In the genomic region with DNA sequence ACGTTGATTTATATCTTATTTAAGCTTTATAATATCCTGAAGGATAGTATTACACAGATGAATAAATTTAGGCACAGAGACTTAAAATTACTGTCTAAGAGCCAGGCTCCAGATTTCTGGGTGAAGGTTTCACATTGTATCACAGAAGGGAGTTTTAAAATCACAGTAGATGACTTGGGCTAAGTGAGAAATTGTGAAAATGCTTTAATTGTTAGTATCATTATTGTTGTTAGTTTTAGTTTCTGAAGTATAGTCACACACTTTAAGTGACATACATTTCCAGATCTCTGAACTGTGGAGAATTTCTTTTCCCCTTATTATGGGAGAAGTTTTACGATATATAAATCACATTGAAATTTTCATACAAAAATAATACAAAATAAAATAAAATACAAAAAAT, we compare ENCODE assay signal across 16 cellular contexts.
A peak's percentile ranks its signal among the peaks of the same experiment; 100 is the strongest.
DNase-seq lines count a peak whose midpoint lies in the region; ATAC-seq, FAIRE-seq and TF ChIP-seq lines count a peak whose summit lies in the region.
"Had no signal": no experiment of that assay in that cellular context is flagged by ENCODE, and none has a peak within 500 bp of the region (broad histone marks: within the 10 kb centered on the region; RNA-seq: fewer than 3 reads in every experiment).

No MANE protein-coding gene starts in this region.

- no peak for FAIRE-seq in endothelial cell of umbilical vein (lab: Jason Lieb, UNC)

- TF ChIP-seq CTCF in endothelial cell of umbilical vein (IDR thresholded peaks at IDR 0.05; ENCODE audit: extremely low read depth in 1 of 2, insufficient read depth in 1 of 2, low read depth in 1 of 2, low read length in 2 of 2) (no peak), osteocyte (IDR thresholded peaks at IDR 0.05) (no peak), testis (IDR thresholded peaks at IDR 0.05) (no peak)

- POLR2A ChIA-PET in endothelial cell of umbilical vein (lab: Charles Lee), result interaction anchor here (0.6 to 1.4 kb wide), 2 partner anchors 23 to 80 kb away, joined by 3 to 6 read pairs; no protein-coding TSS in a partner anchor

- no peaks in the 10 kb centered on the region for H3K36me3 Mint-ChIP-seq in activated T-cell treated with anti-CD3 and anti-CD28 coated beads, Interleukin-2, amount 50 U/mL, for 4 hours (ENCODE audit: insufficient read depth)
- no peaks in the 10 kb centered on the region for H3K36me3 Mint-ChIP-seq in osteocyte (ENCODE audit: unreplicated experiment)
- no peaks in the 10 kb centered on the region for H3K36me3 Mint-ChIP-seq in activated naive CD8-positive, alpha-beta T cell treated with anti-CD3 and anti-CD28 coated beads for 36 hours

- WGBS in testis, 2 donors, result 81 to 97% methylated on average over 2 of the region's 2 CpGs

- H3K4me3 ChIP-seq in endothelial cell of umbilical vein (replicated peaks in 1 of 3; ENCODE audit: insufficient read depth in 1 of 3, low read depth in 1 of 3, low read length in 3 of 3) (no peak overlapping the region), testis (no peak overlapping the region)

- dilution Hi-C loops in endothelial cell of umbilical vein (cut with MboI; ENCODE audit: extremely low pct_ligation_motif_present, low sequenced_read_pairs), result no loop called here

- peak overlapping the region; percentile 22 for H3K4me2 ChIP-seq in endothelial cell of umbilical vein (ENCODE audit: insufficient read depth, low read length)

- ATAC-seq in activated T-cell treated with anti-CD3 and anti-CD28 coated beads, Interleukin-2, amount 50 U/mL, for 4 hours, result peak; percentile 11 to 38
- no peak for ATAC-seq in HG02840 (IDR thresholded peaks at IDR 0.05; ENCODE audit: low FRiP score, unreplicated experiment)
- ATAC-seq: stimulated activated naive CD8-positive, alpha-beta T cell treated with anti-CD3 and anti-CD28 coated beads, Interleukin-15, Interleukin-2, amounts not matched to agents 100 U/mL and 50 U/mL, for 24 hours had no signal

- H3K27me3 ChIP-seq in endothelial cell of umbilical vein (ENCODE audit: control insufficient read depth in 2 of 2, insufficient read depth in 2 of 2, low read length in 2 of 2) (no peaks in the 10 kb centered on the region), testis (no peaks in the 10 kb centered on the region)

- H3K4me1 Mint-ChIP-seq in activated T-cell treated with anti-CD3 and anti-CD28 coated beads, Interleukin-2, amount 50 U/mL, for 4 hours (ENCODE audit: low read depth), result peaks cover 8% of the 10 kb centered on the region
- H3K4me1 Mint-ChIP-seq in osteocyte (ENCODE audit: unreplicated experiment), result peaks cover 31% of the 10 kb centered on the region
- H3K4me1 Mint-ChIP-seq in activated naive CD8-positive, alpha-beta T cell treated with anti-CD3 and anti-CD28 coated beads for 36 hours, result peaks cover 15% of the 10 kb centered on the region

- no peak for DNase-seq in activated T-cell treated with anti-CD3 and anti-CD28 coated beads, Interleukin-2, amount 50 U/mL, for 4 hours
- no peak for DNase-seq in activated T-cell treated with anti-CD3 and anti-CD28 coated beads, Interleukin-2, amount 50 U/mL, for 1 hour
- DNase-seq in endothelial cell of umbilical vein (ENCODE audit: low read depth, low spot score), result no peak
- DNase-seq in osteocyte (ENCODE audit: extremely low spot score, unreplicated experiment), result no peak
- DNase-seq in G401 (ENCODE audit: low spot score), result no peak
- no peak for DNase-seq in testis
- no peak for DNase-seq in activated naive CD8-positive, alpha-beta T cell treated with anti-CD3 and anti-CD28 coated beads for 36 hours
- DNase-seq: 8988T; activated CD4-positive, CD25-positive, alpha-beta regulatory T cell treated with anti-CD3 and anti-CD28 coated beads, Interleukin-2, amount 50 U/mL, for 72 hours; activated gamma-delta T cell; hippocampal formation; NCI-H146; stimulated activated CD4-positive, alpha-beta T cell treated with anti-CD3 and anti-CD28 coated beads, Interleukin-15, amount 100 ng/mL, for 24 hours; stimulated activated naive CD8-positive, alpha-beta T cell treated with anti-CD3 and anti-CD28 coated beads, Interleukin-15, Interleukin-2, amounts not matched to agents 100 U/mL and 50 U/mL, for 24 hours; T1000 had no signal

- no peak for TF ChIP-seq POLR2A in endothelial cell of umbilical vein (IDR thresholded peaks at IDR 0.05; ENCODE audit: low read depth, low read length)
- TF ChIP-seq POLR2A in testis (IDR thresholded peaks at IDR 0.05), result no peak

- H4K20me1 ChIP-seq in endothelial cell of umbilical vein (replicated peaks; ENCODE audit: control insufficient read depth, extremely low read depth, insufficient read depth, low read length), result peaks cover 12% of the 10 kb centered on the region

- in situ Hi-C loops in G401 (cut with HindIII; ENCODE audit: low sequenced_read_pairs), result no loop called here

- no peaks in the 10 kb centered on the region for H3K9me1 ChIP-seq in endothelial cell of umbilical vein (replicated peaks; ENCODE audit: control insufficient read depth, extremely low read depth, insufficient read depth, low read length)

- no peak overlapping the region for H3K4me3 Mint-ChIP-seq in activated T-cell treated with anti-CD3 and anti-CD28 coated beads, Interleukin-2, amount 50 U/mL, for 4 hours
- no peak overlapping the region for H3K4me3 Mint-ChIP-seq in osteocyte (ENCODE audit: unreplicated experiment)
- H3K4me3 Mint-ChIP-seq in activated naive CD8-positive, alpha-beta T cell treated with anti-CD3 and anti-CD28 coated beads for 36 hours, result no peak overlapping the region

- H3K79me2 ChIP-seq in endothelial cell of umbilical vein (ENCODE audit: control insufficient read depth, insufficient read depth, low read length), result peaks cover 97% of the 10 kb centered on the region

- CTCF ChIA-PET in endothelial cell of umbilical vein (lab: Charles Lee), result interaction anchor here (1.5 to 7.0 kb wide), 7 partner anchors 11 to 149 kb away, joined by 4 to 82 read pairs (median 9); partner anchors contain the start of gene MACF1

- H3K9me3 Mint-ChIP-seq in activated T-cell treated with anti-CD3 and anti-CD28 coated beads, Interleukin-2, amount 50 U/mL, for 4 hours, result no peaks in the 10 kb centered on the region
- no peaks in the 10 kb centered on the region for H3K9me3 Mint-ChIP-seq in osteocyte (ENCODE audit: unreplicated experiment)
- no peaks in the 10 kb centered on the region for H3K9me3 Mint-ChIP-seq in activated naive CD8-positive, alpha-beta T cell treated with anti-CD3 and anti-CD28 coated beads for 36 hours

- no peaks in the 10 kb centered on the region for H3K9me3 ChIP-seq in endothelial cell of umbilical vein (replicated peaks; ENCODE audit: control insufficient read depth, insufficient read depth, low read length)
- H3K9me3 ChIP-seq in testis, result no peaks in the 10 kb centered on the region

- no peaks in the 10 kb centered on the region for H3K36me3 ChIP-seq in endothelial cell of umbilical vein (ENCODE audit: control insufficient read depth in 2 of 2, extremely low read depth in 1 of 2, insufficient read depth in 2 of 2, low read length in 2 of 2)
- H3K36me3 ChIP-seq in testis (ENCODE audit: low read depth, missing control alignments), result no peaks in the 10 kb centered on the region

- H3K9ac ChIP-seq in endothelial cell of umbilical vein (replicated peaks; ENCODE audit: extremely low read depth, insufficient read depth, low read length), result no peak overlapping the region

- peaks cover 6% of the 10 kb centered on the region for H3K27me3 Mint-ChIP-seq in activated T-cell treated with anti-CD3 and anti-CD28 coated beads, Interleukin-2, amount 50 U/mL, for 4 hours (ENCODE audit: low read depth)
- no peaks in the 10 kb centered on the region for H3K27me3 Mint-ChIP-seq in osteocyte (ENCODE audit: unreplicated experiment)
- H3K27me3 Mint-ChIP-seq in activated naive CD8-positive, alpha-beta T cell treated with anti-CD3 and anti-CD28 coated beads for 36 hours, result no peaks in the 10 kb centered on the region

- H3K4me1 ChIP-seq in endothelial cell of umbilical vein (ENCODE audit: control insufficient read depth, extremely low read depth, insufficient read depth, low read length) (peaks cover 50% of the 10 kb centered on the region), testis (peaks cover 37% of the 10 kb centered on the region)

- no TSS peak for BruUV-seq in endothelial cell of umbilical vein (replicated peaks; lab: Mats Ljungman, UMichigan)

- H2AFZ ChIP-seq in endothelial cell of umbilical vein (ENCODE audit: low read depth, low read length), result no peak overlapping the region

- intact Hi-C loops in endothelial cell of umbilical vein (cut with micrococcal nuclease), result loop anchor here (5.0 kb wide), 1 partner anchor 288 kb away; no protein-coding TSS in a partner anchor
- intact Hi-C loops in testis (cut with DNase I; ENCODE audit: low total_unique reads), result loop anchor here (5.0 kb wide), 1 partner anchor 83 kb away; no protein-coding TSS in a partner anchor

- H3K27ac ChIP-seq in endothelial cell of umbilical vein (ENCODE audit: insufficient read depth, low read depth, low read length) (no peak overlapping the region), testis (peak overlapping the region in 1 of 2 donors; percentile 98)

- H3K27ac Mint-ChIP-seq in osteocyte (ENCODE audit: unreplicated experiment), result peak overlapping the region; percentile 50
- H3K27ac Mint-ChIP-seq in activated naive CD8-positive, alpha-beta T cell treated with anti-CD3 and anti-CD28 coated beads for 36 hours, result no peak overlapping the region

TF ChIP-seq in endothelial cell of umbilical vein, 7 proteins besides CTCF, POLR2A, EP300 and RAD21:
- TF ChIP-seq MYC (IDR thresholded peaks at IDR 0.05; ENCODE audit: low read depth, low read length) (no peak), POLR2AphosphoS5 (IDR thresholded peaks at IDR 0.05; ENCODE audit: insufficient read depth, low read depth, low read length) (no peak), GATA2 (IDR thresholded peaks at IDR 0.05; ENCODE audit: insufficient read depth, insufficient read length, low read depth, low read length) (no peak)
